Comparison of ENCODE assay signal across 6 cellular contexts in the genomic region with DNA sequence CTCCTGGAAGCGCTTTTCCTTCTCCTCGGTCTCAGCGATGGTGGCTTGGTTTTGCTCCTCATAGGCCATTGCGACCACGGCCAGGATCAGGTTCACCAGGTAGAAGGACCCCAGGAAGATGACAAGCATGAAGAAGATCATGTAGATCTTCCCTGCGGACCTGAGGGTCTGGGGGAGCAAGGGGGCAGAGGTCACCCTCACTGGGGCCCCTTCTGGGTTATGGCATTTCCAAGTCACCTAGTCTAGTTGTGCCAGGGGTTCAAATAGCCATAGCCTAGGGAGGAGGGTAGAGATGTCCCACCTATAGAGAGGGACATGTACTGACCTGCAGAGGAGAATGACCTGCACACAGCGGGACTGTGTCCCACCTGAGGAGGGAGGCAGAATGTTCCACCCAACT. TPM values are rescaled to one million over a fixed set of nuclear protein-coding genes. Genes with fewer than 3 reads are reported as not detected.
"Had no signal": no experiment of that assay in that cellular context is flagged by ENCODE, and none has a peak within 500 bp of the region (broad histone marks: within the 10 kb centered on the region; RNA-seq: fewer than 3 reads in every experiment).

No MANE protein-coding gene starts in this region.

- H3K4me2 ChIP-seq: GM23338 had no signal

- H2AFZ ChIP-seq: GM23338 had no signal

- H3K4me3 Mint-ChIP-seq: GM23338, H9, IgD-negative memory B cell had no signal

- ATAC-seq: GM23338, HepG2 had no signal

- DNase-seq: H9, HCEC 1CT had no signal

- H3K4me1 Mint-ChIP-seq: GM23338, IgD-negative memory B cell had no signal

- H3K9me3 Mint-ChIP-seq: GM23338, IgD-negative memory B cell had no signal

- H3K27ac ChIP-seq: HL-60 had no signal

- H3K27ac Mint-ChIP-seq: GM23338, H9, IgD-negative memory B cell had no signal

- H3K4me3 ChIP-seq: GM23338 had no signal

- H3K27me3 Mint-ChIP-seq: IgD-negative memory B cell had no signal

RNA-seq across cellular contexts. Expression of a gene that starts 43.5 kb away (rescaled TPM):
- total RNA-seq: HepG2 had no signal
- polyA plus RNA-seq: IgD-negative memory B cell had no signal
